Comparison of ENCODE assay signal across 14 cellular contexts in genomic region chr1:28126212-28126611, GRCh38.
"Had no signal": no experiment of that assay in that cellular context is flagged by ENCODE, and none has a peak within 500 bp of the region (broad histone marks: within the 10 kb centered on the region; RNA-seq: fewer than 3 reads in every experiment).

No MANE protein-coding gene starts in this region.

- H3K4me3 Mint-ChIP-seq: activated CD4-positive, alpha-beta memory T cell treated with anti-CD3 and anti-CD28 coated beads for 36 hours; activated naive CD8-positive, alpha-beta T cell; activated T-cell treated with anti-CD3 and anti-CD28 coated beads, Interleukin-2, amount 50 U/mL, for 4 hours; nephron progenitor cell had no signal

- H3K79me2 ChIP-seq: parathyroid adenoma had no signal

- DNase-seq: activated CD4-positive, alpha-beta memory T cell treated with anti-CD3 and anti-CD28 coated beads for 36 hours; activated CD4-positive, alpha-beta T cell treated with anti-CD3 and anti-CD28 coated beads for 1 hour; activated effector memory CD4-positive, alpha-beta T cell treated with anti-CD3 and anti-CD28 coated beads, Interleukin-2, amount 50 U/mL, for 16 hours; activated T-cell treated with anti-CD3 and anti-CD28 coated beads, Interleukin-2, amount 50 U/mL, for 4 hours; amygdala; brain microvascular endothelial cell; heart left ventricle; islet precursor cell; nephron progenitor cell; stimulated activated CD4-positive, alpha-beta T cell treated with anti-CD3 and anti-CD28 coated beads, Interleukin-4, amount 100 ng/mL, for 4 hours; stomach; T-helper 9 cell had no signal

- ATAC-seq: activated T-cell treated with anti-CD3 and anti-CD28 coated beads, Interleukin-2, amount 50 U/mL, for 4 hours had no signal

- H3K4me3 ChIP-seq: stomach had no signal

- H2AFZ ChIP-seq: parathyroid adenoma had no signal

- H3K36me3 Mint-ChIP-seq: activated CD4-positive, alpha-beta memory T cell treated with anti-CD3 and anti-CD28 coated beads for 36 hours; activated naive CD8-positive, alpha-beta T cell had no signal

- H3K27ac Mint-ChIP-seq: activated CD4-positive, alpha-beta memory T cell treated with anti-CD3 and anti-CD28 coated beads for 36 hours; activated naive CD8-positive, alpha-beta T cell; nephron progenitor cell had no signal

- H3K36me3 ChIP-seq: brain microvascular endothelial cell, heart left ventricle, stomach had no signal

- H3K27me3 ChIP-seq: brain microvascular endothelial cell, heart left ventricle had no signal

- H3K9ac ChIP-seq: parathyroid adenoma had no signal

- H3K9me3 Mint-ChIP-seq: activated CD4-positive, alpha-beta memory T cell treated with anti-CD3 and anti-CD28 coated beads for 36 hours; activated T-cell treated with anti-CD3 and anti-CD28 coated beads, Interleukin-2, amount 50 U/mL, for 4 hours; nephron progenitor cell had no signal

- H3K9me3 ChIP-seq: heart left ventricle, stomach had no signal

- H3K4me1 ChIP-seq: parathyroid adenoma had no signal

- H3K27ac ChIP-seq: brain microvascular endothelial cell, parathyroid adenoma had no signal
